28 cellular contexts compared by ENCODE assay signal in the genomic region with DNA sequence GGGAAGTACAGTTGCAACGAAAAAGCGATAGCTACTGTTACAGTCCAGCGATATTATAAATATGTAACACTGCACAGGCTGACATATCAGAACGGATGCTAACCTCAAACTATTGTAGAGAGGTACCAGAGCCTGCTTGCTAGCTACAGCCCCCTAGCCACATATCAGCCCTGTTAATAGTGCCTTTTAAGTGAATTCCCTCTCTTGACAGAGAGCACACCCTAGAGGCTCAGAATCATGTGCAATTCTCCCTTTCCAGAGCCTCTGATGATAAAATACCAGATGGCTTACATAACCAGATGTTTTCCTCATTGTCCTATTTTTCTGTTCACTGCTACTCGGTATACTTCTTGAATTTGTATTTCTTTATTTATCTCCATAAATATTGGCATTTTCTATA.
A peak's percentile ranks its signal among the peaks of the same experiment; 100 is the strongest.
DNase-seq lines count a peak whose midpoint lies in the region; ATAC-seq and TF ChIP-seq lines count a peak whose summit lies in the region.
"Had no signal": no experiment of that assay in that cellular context is flagged by ENCODE, and none has a peak within 500 bp of the region (broad histone marks: within the 10 kb centered on the region; RNA-seq: fewer than 3 reads in every experiment).

No MANE protein-coding gene starts in this region.

- no peaks in the 10 kb centered on the region for H3K9me3 Mint-ChIP-seq in endodermal cell
- H3K9me3 Mint-ChIP-seq in activated T-helper 2 cell treated with anti-CD3 and anti-CD28 coated beads, Interferon-gamma antibody, Interleukin-2, Interleukin-4, amounts not matched to agents 10 μg/mL and 5 μg/mL and 100 μg/mL, durations not matched to agents 14 hours and 24 hours and 36 hours = no peaks in the 10 kb centered on the region
- H3K9me3 Mint-ChIP-seq: activated naive CD8-positive, alpha-beta T cell treated with anti-CD3 and anti-CD28 coated beads, Interleukin-2, amount 10 ng/mL, durations not matched to agents 7 days and 5 days; activated T-helper 17 cell treated with anti-CD3 and anti-CD28 coated beads, Interleukin-2, amount 50 U/mL, for 72 hours; stimulated activated naive B cell treated with anti-CD40 and anti-IgM and Interleukin-4, amounts not matched to agents 10 μg/mL and 1 μg/mL and 100 μg/mL, for 72 hours had no signal

- H3K4me3 ChIP-seq in endodermal cell (ENCODE audit: low read length) = no peak overlapping the region
- H3K4me3 ChIP-seq: coronary artery, K562, thoracic aorta had no signal

- no peaks in the 10 kb centered on the region for H3K9me3 ChIP-seq in endodermal cell (ENCODE audit: control insufficient read depth, low read length)
- H3K9me3 ChIP-seq: thoracic aorta had no signal

- H3K27me3 ChIP-seq in endodermal cell (ENCODE audit: control insufficient read depth, insufficient read depth, low read length, poor library complexity, severe bottlenecking) = no peaks in the 10 kb centered on the region
- H3K27me3 ChIP-seq: foreskin keratinocyte had no signal

- DNase-seq in AG20443 (ENCODE audit: low spot score) = peak; percentile 40
- peak; percentile 9 for DNase-seq in HEK293T (ENCODE audit: extremely low spot score)
- DNase-seq in endodermal cell = no peak
- DNase-seq in iris pigment epithelial cell (ENCODE audit: low read depth) = peak; percentile 47
- DNase-seq in activated T-helper 2 cell treated with anti-CD3 and anti-CD28 coated beads, Interferon-gamma antibody, Interleukin-2, Interleukin-4, amounts not matched to agents 10 μg/mL and 5 μg/mL and 100 μg/mL, durations not matched to agents 14 hours and 24 hours and 36 hours (ENCODE audit: low spot score) = no peak
- DNase-seq in GM19240 (ENCODE audit: insufficient read length, low spot score) = no peak
- no peak for DNase-seq in NCI-H446 treated with DMSO at 0.1 percent for 48 hours (lab: John Stamatoyannopoulos, UW)
- DNase-seq: ACHN; activated CD4-positive, alpha-beta T cell treated with anti-CD3 and anti-CD28 coated beads for 4 hours; activated naive CD8-positive, alpha-beta T cell treated with anti-CD3 and anti-CD28 coated beads, Interleukin-2, amount 10 ng/mL, durations not matched to agents 7 days and 5 days; CD4-positive, CD25-positive, alpha-beta regulatory T cell; DMS79; foreskin keratinocyte; GOT3; kidney glomerular epithelial cell; NCI-H1048; NCI-H2081 treated with DMSO at 0.1 percent for 48 hours; NCI-H510A treated with DMSO at 0.1 percent for 48 hours; posterior cingulate gyrus; stimulated activated CD4-positive, alpha-beta T cell treated with anti-CD3 and anti-CD28 coated beads, Interleukin-2, amount 100 ng/mL, for 24 hours; stimulated activated naive B cell treated with anti-CD40 and anti-IgM and Interleukin-4, amounts not matched to agents 10 μg/mL and 1 μg/mL and 100 μg/mL, for 72 hours had no signal

- no peaks in the 10 kb centered on the region for H3K4me1 ChIP-seq in endodermal cell (ENCODE audit: control insufficient read depth, insufficient read depth, low read length)
- H3K4me1 ChIP-seq: foreskin keratinocyte had no signal

- H3K27ac ChIP-seq in endodermal cell (ENCODE audit: low read depth, low read length) = no peak overlapping the region
- H3K27ac ChIP-seq: coronary artery, foreskin keratinocyte, thoracic aorta had no signal

- TF ChIP-seq CTCF in endodermal cell (conservative IDR thresholded peaks at IDR 0.05) = peak; percentile 64

- no peaks in the 10 kb centered on the region for H3K4me1 Mint-ChIP-seq in endodermal cell
- no peaks in the 10 kb centered on the region for H3K4me1 Mint-ChIP-seq in activated T-helper 2 cell treated with anti-CD3 and anti-CD28 coated beads, Interferon-gamma antibody, Interleukin-2, Interleukin-4, amounts not matched to agents 10 μg/mL and 5 μg/mL and 100 μg/mL, durations not matched to agents 14 hours and 24 hours and 36 hours (ENCODE audit: low read depth)
- H3K4me1 Mint-ChIP-seq: activated naive CD8-positive, alpha-beta T cell treated with anti-CD3 and anti-CD28 coated beads, Interleukin-2, amount 10 ng/mL, durations not matched to agents 7 days and 5 days; activated T-helper 17 cell treated with anti-CD3 and anti-CD28 coated beads, Interleukin-2, amount 50 U/mL, for 72 hours; CD4-positive, CD25-positive, alpha-beta regulatory T cell; stimulated activated naive B cell treated with anti-CD40 and anti-IgM and Interleukin-4, amounts not matched to agents 10 μg/mL and 1 μg/mL and 100 μg/mL, for 72 hours had no signal

- H3K27ac Mint-ChIP-seq in endodermal cell = no peak overlapping the region
- H3K27ac Mint-ChIP-seq in activated T-helper 2 cell treated with anti-CD3 and anti-CD28 coated beads, Interferon-gamma antibody, Interleukin-2, Interleukin-4, amounts not matched to agents 10 μg/mL and 5 μg/mL and 100 μg/mL, durations not matched to agents 14 hours and 24 hours and 36 hours = no peak overlapping the region
- H3K27ac Mint-ChIP-seq: activated naive CD8-positive, alpha-beta T cell treated with anti-CD3 and anti-CD28 coated beads, Interleukin-2, amount 10 ng/mL, durations not matched to agents 7 days and 5 days; activated T-helper 17 cell treated with anti-CD3 and anti-CD28 coated beads, Interleukin-2, amount 50 U/mL, for 72 hours; mesothelial cell of epicardium; natural killer cell treated with Interleukin-12 subunit alpha and Interleukin-12 subunit beta and Interleukin-15 and Interleukin-18, amount 100 ng/mL, for 72 hours; stimulated activated naive B cell treated with anti-CD40 and anti-IgM and Interleukin-4, amounts not matched to agents 10 μg/mL and 1 μg/mL and 100 μg/mL, for 72 hours had no signal

- H3K27me3 Mint-ChIP-seq in endodermal cell (ENCODE audit: insufficient read depth) = no peaks in the 10 kb centered on the region
- no peaks in the 10 kb centered on the region for H3K27me3 Mint-ChIP-seq in activated T-helper 2 cell treated with anti-CD3 and anti-CD28 coated beads, Interferon-gamma antibody, Interleukin-2, Interleukin-4, amounts not matched to agents 10 μg/mL and 5 μg/mL and 100 μg/mL, durations not matched to agents 14 hours and 24 hours and 36 hours (ENCODE audit: low read depth)
- H3K27me3 Mint-ChIP-seq: activated naive CD8-positive, alpha-beta T cell treated with anti-CD3 and anti-CD28 coated beads, Interleukin-2, amount 10 ng/mL, durations not matched to agents 7 days and 5 days had no signal

- CTCF ChIA-PET in HEK293T (lab: Yijun Ruan, JAX) = interaction anchor here (0.6 kb wide), 1 partner anchor 401 kb away, joined by 3 read pairs; no protein-coding TSS in a partner anchor

- no peak for ATAC-seq in GM18858 (IDR thresholded peaks at IDR 0.05; ENCODE audit: unreplicated experiment)
- ATAC-seq: activated T-helper 17 cell treated with anti-CD3 and anti-CD28 coated beads, Interleukin-2, amount 50 U/mL, for 72 hours; foreskin keratinocyte; K562; natural killer cell treated with Interleukin-12 subunit alpha and Interleukin-12 subunit beta and Interleukin-15 and Interleukin-18, amount 100 ng/mL, for 72 hours; stimulated activated naive B cell treated with anti-CD40 and anti-IgM and Interleukin-4, amounts not matched to agents 10 μg/mL and 1 μg/mL and 100 μg/mL, for 72 hours had no signal

- POLR2A ChIA-PET in HEK293T (lab: Yijun Ruan, JAX) = no interaction called here

- intact Hi-C loops in activated T-helper 2 cell treated with anti-CD3 and anti-CD28 coated beads, Interferon-gamma antibody, Interleukin-2, Interleukin-4, amounts not matched to agents 10 μg/mL and 5 μg/mL and 100 μg/mL, durations not matched to agents 14 hours and 24 hours and 36 hours (cut with micrococcal nuclease) = no loop called here

- WGBS in endodermal cell (ENCODE audit: insufficient coverage in 1 of 2, insufficient read length in 1 of 2), 2 experiments = 89 to 92% methylated on average over 5 of the region's 5 CpGs

- no peak overlapping the region for H3K4me3 Mint-ChIP-seq in endodermal cell
- no peak overlapping the region for H3K4me3 Mint-ChIP-seq in activated T-helper 2 cell treated with anti-CD3 and anti-CD28 coated beads, Interferon-gamma antibody, Interleukin-2, Interleukin-4, amounts not matched to agents 10 μg/mL and 5 μg/mL and 100 μg/mL, durations not matched to agents 14 hours and 24 hours and 36 hours (ENCODE audit: low read depth)
- H3K4me3 Mint-ChIP-seq: activated naive CD8-positive, alpha-beta T cell treated with anti-CD3 and anti-CD28 coated beads, Interleukin-2, amount 10 ng/mL, durations not matched to agents 7 days and 5 days; activated T-helper 17 cell treated with anti-CD3 and anti-CD28 coated beads, Interleukin-2, amount 50 U/mL, for 72 hours; CD4-positive, CD25-positive, alpha-beta regulatory T cell; mesothelial cell of epicardium; natural killer cell treated with Interleukin-12 subunit alpha and Interleukin-12 subunit beta and Interleukin-15 and Interleukin-18, amount 100 ng/mL, for 72 hours; stimulated activated naive B cell treated with anti-CD40 and anti-IgM and Interleukin-4, amounts not matched to agents 10 μg/mL and 1 μg/mL and 100 μg/mL, for 72 hours had no signal

- H3K9ac ChIP-seq in endodermal cell (ENCODE audit: extremely low read depth, low read length, poor library complexity, severe bottlenecking) = no peak overlapping the region

- H3K36me3 ChIP-seq in endodermal cell (ENCODE audit: control insufficient read depth, insufficient read depth, low read length) = no peaks in the 10 kb centered on the region
- H3K36me3 ChIP-seq: thoracic aorta had no signal

- no peaks in the 10 kb centered on the region for H3K36me3 Mint-ChIP-seq in endodermal cell (ENCODE audit: low read depth)
- no peaks in the 10 kb centered on the region for H3K36me3 Mint-ChIP-seq in activated T-helper 2 cell treated with anti-CD3 and anti-CD28 coated beads, Interferon-gamma antibody, Interleukin-2, Interleukin-4, amounts not matched to agents 10 μg/mL and 5 μg/mL and 100 μg/mL, durations not matched to agents 14 hours and 24 hours and 36 hours (ENCODE audit: low read depth)
- H3K36me3 Mint-ChIP-seq: activated naive CD8-positive, alpha-beta T cell treated with anti-CD3 and anti-CD28 coated beads, Interleukin-2, amount 10 ng/mL, durations not matched to agents 7 days and 5 days; CD4-positive, CD25-positive, alpha-beta regulatory T cell; mesothelial cell of epicardium; stimulated activated naive B cell treated with anti-CD40 and anti-IgM and Interleukin-4, amounts not matched to agents 10 μg/mL and 1 μg/mL and 100 μg/mL, for 72 hours had no signal

TF ChIP-seq in HEK293T, 16 proteins besides CTCF, POLR2A, EP300 and RAD21 (continues in another document):
- TF ChIP-seq TARDBP (IDR thresholded peaks at IDR 0.05) = no peak
- TF ChIP-seq, protein P1, sequence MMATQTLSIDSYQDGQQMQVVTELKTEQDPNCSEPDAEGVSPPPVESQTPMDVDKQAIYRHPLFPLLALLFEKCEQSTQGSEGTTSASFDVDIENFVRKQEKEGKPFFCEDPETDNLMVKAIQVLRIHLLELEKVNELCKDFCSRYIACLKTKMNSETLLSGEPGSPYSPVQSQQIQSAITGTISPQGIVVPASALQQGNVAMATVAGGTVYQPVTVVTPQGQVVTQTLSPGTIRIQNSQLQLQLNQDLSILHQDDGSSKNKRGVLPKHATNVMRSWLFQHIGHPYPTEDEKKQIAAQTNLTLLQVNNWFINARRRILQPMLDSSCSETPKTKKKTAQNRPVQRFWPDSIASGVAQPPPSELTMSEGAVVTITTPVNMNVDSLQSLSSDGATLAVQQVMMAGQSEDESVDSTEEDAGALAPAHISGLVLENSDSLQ (IDR thresholded peaks at IDR 0.05) = no peak
- no peak for TF ChIP-seq NFRKB (IDR thresholded peaks at IDR 0.05)
- TF ChIP-seq SP1 (IDR thresholded peaks at IDR 0.05) = no peak
- no peak for TF ChIP-seq LEF1 (IDR thresholded peaks at IDR 0.05; ENCODE audit: borderline replicate concordance)

Comparison
In these comparisons a context has a peak if more than half of its experiments do, and no peak if none do; other contexts are left out.
1. DNase-seq: peak in AG20443 (single experiment), HEK293T (single experiment) and iris pigment epithelial cell (single experiment); none in endodermal cell (single experiment), activated T-helper 2 cell treated with anti-CD3 and anti-CD28 coated beads, Interferon-gamma antibody, Interleukin-2, Interleukin-4, amounts not matched to agents 10 μg/mL and 5 μg/mL and 100 μg/mL, durations not matched to agents 14 hours and 24 hours and 36 hours (single experiment), GM19240 (single experiment) and NCI-H446 treated with DMSO at 0.1 percent for 48 hours (single experiment).